In the genomic region with DNA sequence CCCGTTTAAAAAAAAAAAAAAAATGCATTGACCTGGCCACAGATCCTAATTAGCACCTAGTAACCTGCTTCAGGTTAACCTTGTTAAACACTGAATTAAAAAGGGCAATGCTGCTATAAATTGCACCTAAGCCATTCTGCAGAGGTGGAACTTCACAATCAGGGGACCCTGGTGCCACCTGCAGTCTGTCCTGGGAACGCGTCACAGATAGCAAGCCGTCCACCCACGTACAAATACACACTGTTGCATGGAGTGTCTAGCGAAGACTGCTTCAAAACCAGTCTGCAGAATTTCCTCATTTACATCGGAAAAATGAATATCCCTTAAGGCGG, we compare ENCODE assay signal across 8 cellular contexts.
A peak's percentile ranks its signal among the peaks of the same experiment; 100 is the strongest.
DNase-seq lines count a peak whose midpoint lies in the region; ATAC-seq and TF ChIP-seq lines count a peak whose summit lies in the region.

No MANE protein-coding gene starts in this region.

- ATAC-seq in GM21360 (IDR thresholded peaks at IDR 0.05; ENCODE audit: unreplicated experiment): peak; percentile 89
- peak; percentile 61 for ATAC-seq in HG03558 (IDR thresholded peaks at IDR 0.05; ENCODE audit: extremely low read depth, unreplicated experiment)

- H3K9me3 ChIP-seq in transverse colon: no peaks in the 10 kb centered on the region

- DNase-seq in GM03348 (ENCODE audit: low spot score) (peak; percentile 38), SHP77 treated with DMSO at 0.1 percent for 48 hours (lab: John Stamatoyannopoulos, UW) (peak; percentile 74), ecto neural progenitor cell (ENCODE audit: low spot score) (peak; percentile 40), midbrain (lab: John Stamatoyannopoulos, UW) (peak; percentile 52), transverse colon (peak; percentile 40)
- DNase-seq in stimulated activated naive CD4-positive, alpha-beta T cell (lab: John Stamatoyannopoulos, UW): no peak

- TF ChIP-seq CTCF in transverse colon (IDR thresholded peaks at IDR 0.05): peak in 3 of 5 experiments; percentile 11 to 31 (median 13)

- no peaks in the 10 kb centered on the region for H3K27me3 ChIP-seq in transverse colon

- intact Hi-C loops in transverse colon (cut with DNase I; ENCODE audit: low total_unique reads): loop anchor here (1.0 to 10.0 kb wide), 2 partner anchors 42 to 1173 kb away; no protein-coding TSS in a partner anchor

- TF ChIP-seq EP300 in transverse colon (IDR thresholded peaks at IDR 0.05; ENCODE audit: low read depth): no peak

- 2 to 7% methylated on average over 6 to 8 of the region's 8 CpGs for WGBS in transverse colon (ENCODE audit: low coverage in 1 of 2), 2 donors

- no peak for TF ChIP-seq POLR2A in transverse colon (IDR thresholded peaks at IDR 0.05)

- H3K4me1 ChIP-seq in transverse colon: peaks cover 0 to 9% (median 0%) of the 10 kb centered on the region in 4 donors

- in situ Hi-C loops in transverse colon (cut with MboI; ENCODE audit: low pct_ligation_motif_present in 1 of 4, low pct_unique_long_range_greater_than_20kb in 1 of 4, low sequenced_read_pairs in 3 of 4): no loop called here

- no peaks in the 10 kb centered on the region for H3K36me3 ChIP-seq in transverse colon

- H3K4me3 ChIP-seq in transverse colon: peak overlapping the region; percentile 34 to 66 (median 51)

- peak overlapping the region in 3 of 4 donors; percentile 22 to 45 (median 40) for H3K27ac ChIP-seq in transverse colon

Comparison
In these comparisons a context has a peak if more than half of its experiments do, and no peak if none do; other contexts are left out.
1. DNase-seq: peak in GM03348 (single experiment), SHP77 treated with DMSO at 0.1 percent for 48 hours (single experiment), ecto neural progenitor cell (single experiment), midbrain (single experiment) and transverse colon (single experiment); none in stimulated activated naive CD4-positive, alpha-beta T cell (0 of 6).